In genomic region chr11:61832207-61832606, GRCh38 we compare ENCODE assay signal across 1 cellular context.
TF ChIP-seq lines count a peak whose summit lies in the region.

No MANE protein-coding gene starts in this region.

TF ChIP-seq in WTC11, 78 proteins besides CTCF, POLR2A, EP300 and RAD21 (continued from another document):
- no peak for TF ChIP-seq PRDM15 (CRISPR knock-in tag; IDR thresholded peaks at IDR 0.05)
- no peak for TF ChIP-seq CBFB (CRISPR knock-in tag; IDR thresholded peaks at IDR 0.05; ENCODE audit: low read depth)
- no peak for TF ChIP-seq NR1H2 (CRISPR knock-in tag; IDR thresholded peaks at IDR 0.05)
- no peak for TF ChIP-seq ZNF121 (CRISPR knock-in tag; IDR thresholded peaks at IDR 0.05)
- no peak for TF ChIP-seq ATF6 (CRISPR knock-in tag; IDR thresholded peaks at IDR 0.05)
TF ChIP-seq in WTC11: peak in this region for 0.
